16 cellular contexts compared by ENCODE assay signal in genomic region chr1:231041705-231042261, GRCh38. TPM values are rescaled to one million over a fixed set of nuclear protein-coding genes. Genes with fewer than 3 reads are reported as not detected.
A peak's percentile ranks its signal among the peaks of the same experiment; 100 is the strongest.
DNase-seq lines count a peak whose midpoint lies in the region; ATAC-seq and TF ChIP-seq lines count a peak whose summit lies in the region.
"Had no signal": no experiment of that assay in that cellular context is flagged by ENCODE, and none has a peak within 500 bp of the region (broad histone marks: within the 10 kb centered on the region; RNA-seq: fewer than 3 reads in every experiment).

No MANE protein-coding gene starts in this region.

- peak overlapping the region; percentile 55 to 67 for H3K4me3 Mint-ChIP-seq in activated T-cell treated with anti-CD3 and anti-CD28 coated beads, Interleukin-2, amount 50 U/mL, for 72 hours
- H3K4me3 Mint-ChIP-seq in T-helper 17 cell: peak overlapping the region; percentile 91

- H3K27ac ChIP-seq in smooth muscle cell (ENCODE audit: low read depth) (no peak overlapping the region), heart left ventricle (no peak overlapping the region)

- intact Hi-C loops in heart left ventricle (cut with DNase I): no loop called here

- DNase-seq in activated T-cell treated with anti-CD3 and anti-CD28 coated beads, Interleukin-2, amount 50 U/mL, for 72 hours: no peak
- no peak for DNase-seq in activated T-cell treated with anti-CD3 and anti-CD28 coated beads, Interleukin-2, amount 50 U/mL, for 1 hour
- DNase-seq in T-helper 17 cell (no peak), erythroblast (lab: John Stamatoyannopoulos, UW) (peak; percentile 65 to 81), smooth muscle cell (lab: John Stamatoyannopoulos, UW; ENCODE audit: unreplicated experiment) (no peak), heart left ventricle (no peak), amygdala (lab: John Stamatoyannopoulos, UW) (no peak)
- DNase-seq: activated effector memory CD4-positive, alpha-beta T cell treated with anti-CD3 and anti-CD28 coated beads, Interleukin-2, amount 50 U/mL, for 16 hours; dorsolateral prefrontal cortex; HFFc6; islet precursor cell; NCI-H2107; stimulated activated naive CD4-positive, alpha-beta T cell treated with Interleukin-2 at 50 U/mL for 16 hours; SW 1271 had no signal

- no peak overlapping the region for H3K4me3 ChIP-seq in smooth muscle cell
- H3K4me3 ChIP-seq in heart left ventricle: no peak overlapping the region

- peaks cover 10% of the 10 kb centered on the region for H4K20me1 ChIP-seq in smooth muscle cell (ENCODE audit: low read depth)

- H3F3A ChIP-seq in smooth muscle cell (ENCODE audit: low read depth): no peaks in the 10 kb centered on the region

- H3K9me3 ChIP-seq in T-helper 17 cell (ENCODE audit: control insufficient read depth, low read length, poor library complexity, severe bottlenecking) (no peaks in the 10 kb centered on the region), smooth muscle cell (replicated peaks; ENCODE audit: low read depth) (no peaks in the 10 kb centered on the region), heart left ventricle (peaks cover 0 to 12% (median 5%) of the 10 kb centered on the region in 12 donors)

- peaks cover 0 to 2% of the 10 kb centered on the region in 2 donors for H3K36me3 Mint-ChIP-seq in activated T-cell treated with anti-CD3 and anti-CD28 coated beads, Interleukin-2, amount 50 U/mL, for 72 hours (ENCODE audit: insufficient read depth in 2 of 2)
- peaks cover 2% of the 10 kb centered on the region for H3K36me3 Mint-ChIP-seq in T-helper 17 cell (ENCODE audit: low read depth)

- no peaks in the 10 kb centered on the region for H3K36me3 ChIP-seq in smooth muscle cell (ENCODE audit: low read depth)
- H3K36me3 ChIP-seq in heart left ventricle: no peaks in the 10 kb centered on the region

- H3K9ac ChIP-seq in smooth muscle cell (ENCODE audit: low read depth): no peak overlapping the region
- H3K9ac ChIP-seq: parathyroid adenoma had no signal

- peaks cover 8% of the 10 kb centered on the region for H3K4me1 ChIP-seq in smooth muscle cell (ENCODE audit: low read depth)
- peaks cover 0 to 26% (median 13%) of the 10 kb centered on the region in 12 donors for H3K4me1 ChIP-seq in heart left ventricle
- H3K4me1 ChIP-seq: parathyroid adenoma had no signal

- peaks cover 5% of the 10 kb centered on the region for H3K27me3 ChIP-seq in smooth muscle cell (ENCODE audit: low read depth)
- peaks cover 0 to 27% (median 4%) of the 10 kb centered on the region in 9 donors for H3K27me3 ChIP-seq in heart left ventricle

- no peak overlapping the region for H2AFZ ChIP-seq in smooth muscle cell (ENCODE audit: low read depth)

- H3K27me3 Mint-ChIP-seq in activated T-cell treated with anti-CD3 and anti-CD28 coated beads, Interleukin-2, amount 50 U/mL, for 72 hours (ENCODE audit: low read depth): peaks cover 21% of the 10 kb centered on the region
- peaks cover 5% of the 10 kb centered on the region for H3K27me3 Mint-ChIP-seq in T-helper 17 cell

- no peak for TF ChIP-seq POLR2A in erythroblast (IDR thresholded peaks at IDR 0.05; ENCODE audit: low read length)
- TF ChIP-seq POLR2A in heart left ventricle (IDR thresholded peaks at IDR 0.05): no peak

- H3K4me1 Mint-ChIP-seq in activated T-cell treated with anti-CD3 and anti-CD28 coated beads, Interleukin-2, amount 50 U/mL, for 72 hours (ENCODE audit: low read depth): peaks cover 33% of the 10 kb centered on the region
- H3K4me1 Mint-ChIP-seq in T-helper 17 cell: peaks cover 5% of the 10 kb centered on the region

- peaks cover 0 to 3% of the 10 kb centered on the region in 2 donors for H3K9me3 Mint-ChIP-seq in activated T-cell treated with anti-CD3 and anti-CD28 coated beads, Interleukin-2, amount 50 U/mL, for 72 hours

- WGBS in smooth muscle cell (ENCODE audit: low lambda C conversion rate): 84% methylated on average over 9 of the region's 9 CpGs
- 66 to 74% (median 69%) methylated on average over 9 of the region's 9 CpGs for WGBS in heart left ventricle, 4 donors

- peak overlapping the region; percentile 96 for H3K4me2 ChIP-seq in smooth muscle cell

- H3K79me2 ChIP-seq in smooth muscle cell (ENCODE audit: low read depth): peaks cover 2% of the 10 kb centered on the region
- H3K79me2 ChIP-seq: parathyroid adenoma had no signal

- TF ChIP-seq CTCF in smooth muscle cell (IDR thresholded peaks at IDR 0.05; ENCODE audit: borderline replicate concordance, insufficient read depth, poor library complexity, severe bottlenecking) (no peak), heart left ventricle (IDR thresholded peaks at IDR 0.05) (no peak)

- H3K27ac Mint-ChIP-seq in activated T-cell treated with anti-CD3 and anti-CD28 coated beads, Interleukin-2, amount 50 U/mL, for 72 hours: no peak overlapping the region
- peak overlapping the region; percentile 60 for H3K27ac Mint-ChIP-seq in T-helper 17 cell
- H3K27ac Mint-ChIP-seq: HFFc6 had no signal

- no peak for ATAC-seq in activated T-cell treated with anti-CD3 and anti-CD28 coated beads, Interleukin-2, amount 50 U/mL, for 72 hours (replicated peaks in 1 of 2)
- ATAC-seq in T-helper 17 cell (no peak), heart left ventricle (no peak), HG02623 (IDR thresholded peaks at IDR 0.05; ENCODE audit: unreplicated experiment) (no peak)

RNA-seq across cellular contexts. Expression of gene FAM89A, which starts 1.7 kb away (rescaled TPM):
- total RNA-seq in activated T-cell treated with anti-CD3 and anti-CD28 coated beads, Interleukin-2, amount 50 U/mL, for 72 hours: 10 to 100 TPM; 17.1 to 17.4 TPM
- total RNA-seq in T-helper 17 cell (1 to 10 TPM; 1.3 to 1.8 TPM), smooth muscle cell (34.9 and 40.3 TPM in 2 replicates), heart left ventricle (10 to 100 TPM in 3 of 9 donors, 1 to 10 TPM in 6; 3.8 to 11.5 (median 7.0) TPM)
- polyA plus RNA-seq in smooth muscle cell (45.3 and 58.6 TPM in 2 replicates), heart left ventricle (1 to 10 TPM; 4.2 to 5.5 TPM)

Comparison
In these comparisons a context has a peak if more than half of its experiments do, and no peak if none do; other contexts are left out.
1. DNase-seq: peak in erythroblast (2 of 2); none in activated T-cell treated with anti-CD3 and anti-CD28 coated beads, Interleukin-2, amount 50 U/mL, for 72 hours (0 of 2), activated T-cell treated with anti-CD3 and anti-CD28 coated beads, Interleukin-2, amount 50 U/mL, for 1 hour (single experiment), T-helper 17 cell (0 of 3), smooth muscle cell (single experiment), heart left ventricle (0 of 5) and amygdala (0 of 56).